Comparison of ENCODE assay signal across 6 cellular contexts in the genomic region with DNA sequence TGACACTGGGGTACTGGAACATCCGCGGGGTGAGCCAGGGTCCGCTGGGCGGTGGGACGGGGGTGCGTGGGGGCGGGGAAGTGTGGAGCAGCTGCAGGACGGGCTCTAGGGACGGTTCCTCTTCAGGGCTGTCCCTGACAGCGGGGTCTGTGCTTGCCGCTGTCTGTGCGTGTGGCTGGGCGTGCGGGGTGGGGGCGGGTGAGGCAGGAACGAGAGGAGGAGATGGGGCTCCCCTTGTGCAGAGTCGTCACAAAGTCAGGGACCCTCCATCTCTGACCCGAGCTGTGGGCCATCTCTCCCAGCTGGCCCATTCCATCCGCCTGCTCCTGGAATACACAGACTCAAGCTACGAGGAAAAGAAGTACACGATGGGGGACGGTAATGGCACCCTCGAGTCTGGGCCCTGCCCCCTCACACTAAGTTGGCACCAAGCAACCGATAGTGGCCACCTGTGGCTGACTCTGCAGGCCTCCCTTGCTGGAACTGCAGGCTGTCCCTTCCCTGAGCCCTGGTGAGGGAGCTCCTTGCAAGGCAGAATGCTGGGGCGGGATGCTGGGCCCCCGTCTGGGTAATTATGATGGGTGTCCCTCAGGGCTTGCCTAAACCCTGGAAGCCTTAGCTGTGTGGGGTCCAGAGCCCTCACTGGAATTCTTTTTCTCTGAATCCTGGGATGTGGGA. TPM values are rescaled to one million over a fixed set of nuclear protein-coding genes. Genes with fewer than 3 reads are reported as not detected.
A peak's percentile ranks its signal among the peaks of the same experiment; 100 is the strongest.
DNase-seq lines count a peak whose midpoint lies in the region; ATAC-seq and TF ChIP-seq lines count a peak whose summit lies in the region.

No MANE protein-coding gene starts in this region.

- no peaks in the 10 kb centered on the region for H3K9me2 ChIP-seq in Karpas-422 (replicated peaks; ENCODE audit: insufficient read depth, low read length)

- H3K27me3 ChIP-seq in Karpas-422 (ENCODE audit: low read length) (no peaks in the 10 kb centered on the region), fibroblast of lung (ENCODE audit: control insufficient read depth, insufficient read depth, low read length) (no peaks in the 10 kb centered on the region), spleen (replicated peaks in 1 of 7) (no peaks in the 10 kb centered on the region)

- peak overlapping the region; percentile 50 for H3K9ac ChIP-seq in Karpas-422 (ENCODE audit: low read length)
- H3K9ac ChIP-seq in fibroblast of lung (ENCODE audit: insufficient read depth, low read length): no peak overlapping the region

- no peaks in the 10 kb centered on the region for H3K79me2 ChIP-seq in Karpas-422 (ENCODE audit: low read length)
- no peaks in the 10 kb centered on the region for H3K79me2 ChIP-seq in fibroblast of lung (ENCODE audit: control insufficient read depth, insufficient read depth, low read length)

- ATAC-seq in HG02798 (IDR thresholded peaks at IDR 0.05; ENCODE audit: poor library complexity, unreplicated experiment): no peak
- no peak for ATAC-seq in HG03139 (IDR thresholded peaks at IDR 0.05; ENCODE audit: unreplicated experiment)

- H3K9me3 ChIP-seq in Karpas-422 (ENCODE audit: low read length) (no peaks in the 10 kb centered on the region), fibroblast of lung (ENCODE audit: control insufficient read depth, insufficient read depth, low read depth, low read length) (no peaks in the 10 kb centered on the region), spleen (no peaks in the 10 kb centered on the region)

- no peak for TF ChIP-seq POLR2A in spleen (IDR thresholded peaks at IDR 0.05)

- H4K20me1 ChIP-seq in Karpas-422 (ENCODE audit: insufficient read depth, low read depth, low read length) (no peaks in the 10 kb centered on the region), fibroblast of lung (ENCODE audit: control insufficient read depth, extremely low read depth, insufficient read depth, low read length) (no peaks in the 10 kb centered on the region)

- H3K27ac ChIP-seq in Karpas-422 (ENCODE audit: low read length) (no peak overlapping the region), fibroblast of lung (ENCODE audit: insufficient read depth, low read length) (no peak overlapping the region), spleen (peak overlapping the region in 2 of 8 donors; percentile 37 to 59)

- TF ChIP-seq CTCF in fibroblast of lung (conservative IDR thresholded peaks at IDR 0.05 in 1 of 2, IDR thresholded peaks at IDR 0.05 in 1 of 2; ENCODE audit: low read depth in 1 of 2, low read length in 2 of 2) (no peak), spleen (IDR thresholded peaks at IDR 0.05 in 8 of 11, conservative IDR thresholded peaks at IDR 0.05 in 3 of 11) (no peak)

- DNase-seq in Karpas-422: no peak
- DNase-seq in fibroblast of lung (ENCODE audit: low read depth in 2 of 2): no peak
- no peak for DNase-seq in spleen
- no peak for DNase-seq in NCI-H524 treated with DMSO at 0.1 percent for 48 hours (lab: John Stamatoyannopoulos, UW)

- H2AFZ ChIP-seq in Karpas-422 (ENCODE audit: low read length): peak overlapping the region; percentile 7; the same call in 1 of the 2 replicates
- peak overlapping the region; percentile 65 for H2AFZ ChIP-seq in fibroblast of lung (ENCODE audit: low read length)

- intact Hi-C loops in spleen (cut with DNase I; ENCODE audit: low total_unique reads): no loop called here

- peak overlapping the region; percentile 51; the same call in 1 of the 2 replicates for H3K4me3 ChIP-seq in Karpas-422 (ENCODE audit: low read length)
- peak overlapping the region; percentile 40 to 64 (median 53) for H3K4me3 ChIP-seq in fibroblast of lung (replicated peaks in 1 of 4; ENCODE audit: control extremely low read depth in 1 of 4, insufficient read depth in 1 of 4, low read depth in 3 of 4, low read length in 4 of 4)
- peak overlapping the region; percentile 31 to 77 (median 46) for H3K4me3 ChIP-seq in spleen

- H3K36me3 ChIP-seq in Karpas-422 (ENCODE audit: insufficient read depth, low read length): no peaks in the 10 kb centered on the region
- H3K36me3 ChIP-seq in fibroblast of lung (ENCODE audit: control insufficient read depth, insufficient read depth, low read length): no peaks in the 10 kb centered on the region
- H3K36me3 ChIP-seq in spleen: peaks cover 0 to 18% (median 2%) of the 10 kb centered on the region in 6 donors

- H3K4me2 ChIP-seq in Karpas-422 (ENCODE audit: low read depth, low read length, poor library complexity, severe bottlenecking) (peak overlapping the region; percentile 50), fibroblast of lung (ENCODE audit: extremely low read depth, insufficient read depth, low read length) (peak overlapping the region; percentile 83)

- WGBS in spleen, 5 donors: 10 to 19% (median 14%) methylated on average over 13 to 26 of the region's 26 CpGs

- peaks cover 27% of the 10 kb centered on the region for H3K4me1 ChIP-seq in Karpas-422 (ENCODE audit: low read length)
- peaks cover 3% of the 10 kb centered on the region for H3K4me1 ChIP-seq in fibroblast of lung (ENCODE audit: control insufficient read depth, extremely low read depth, insufficient read depth, low read length)
- H3K4me1 ChIP-seq in spleen: peaks cover 0 to 21% (median 14%) of the 10 kb centered on the region in 6 donors

RNA-seq across cellular contexts. Expression of a gene that starts 0.4 kb away (rescaled TPM):
- total RNA-seq in Karpas-422 (2014; rRNA removed; shearing (Covaris generic); ENCODE audit: low replicate concordance): 6.2 and 7.3 TPM in 2 replicates
- 21.1 and 28.2 TPM in 2 replicates for total RNA-seq in fibroblast of lung
- polyA plus RNA-seq in fibroblast of lung: 67.7 and 71.1 TPM in 2 replicates
- 64.8 and 66.5 TPM in 2 replicates for polyA plus RNA-seq in fibroblast of lung (2012)
- polyA minus RNA-seq in fibroblast of lung (ENCODE audit: low replicate concordance): 19.1 and 39.5 TPM in 2 replicates
- total RNA-seq in spleen: 100 to 1,000 TPM in 1 of 7 donors, 10 to 100 TPM in 6; 34.8 to 100 (median 52.2) TPM
- polyA plus RNA-seq in spleen: 10 to 100 TPM; 26.2 to 80.9 (median 67.9) TPM

RNA-seq across cellular contexts. Expression of a gene that starts 12.4 kb away (rescaled TPM):
- total RNA-seq in Karpas-422 (2014; rRNA removed; shearing (Covaris generic); ENCODE audit: low replicate concordance): 7.7 and 10.0 TPM in 2 replicates
- total RNA-seq in fibroblast of lung (10.5 and 17.7 TPM in 2 replicates), spleen (10 to 100 TPM; 23.4 to 53.8 (median 33.8) TPM)
- polyA plus RNA-seq in fibroblast of lung (30.5 and 30.8 TPM in 2 replicates), spleen (10 to 100 TPM; 14.8 to 37.8 (median 16.5) TPM)
- 21.0 and 22.3 TPM in 2 replicates for polyA plus RNA-seq in fibroblast of lung (2012)
- 13.1 and 43.1 TPM in 2 replicates for polyA minus RNA-seq in fibroblast of lung (ENCODE audit: low replicate concordance)

RNA-seq across cellular contexts. Expression of a gene that starts 19.4 kb away (rescaled TPM):
- 8.5 and 14.4 TPM in 2 replicates for total RNA-seq in Karpas-422 (2014; rRNA removed; shearing (Covaris generic); ENCODE audit: low replicate concordance)
- 14.4 TPM in 1 of 2 replicates, not detected in the other for total RNA-seq in fibroblast of lung
- polyA plus RNA-seq in fibroblast of lung: 0.55 and 38.0 TPM in 2 replicates
- 0.22 and 37.0 TPM in 2 replicates for polyA plus RNA-seq in fibroblast of lung (2012)
- 40.4 TPM in 1 of 2 replicates, not detected in the other for polyA minus RNA-seq in fibroblast of lung (ENCODE audit: low replicate concordance)
- total RNA-seq in spleen: 10 to 100 TPM in 4 of 7 donors, not detected in 3; 40.8 to 98.6 (median 65.9) TPM
- polyA plus RNA-seq in spleen: 10 to 100 TPM in 2 of 3 donors, under 1 TPM in 1; 0.47 to 74.4 (median 41.6) TPM

RNA-seq across cellular contexts. Expression of a gene that starts 43.8 kb away (rescaled TPM):
- not detected in 2 replicates for total RNA-seq in Karpas-422 (2014; rRNA removed; shearing (Covaris generic); ENCODE audit: low replicate concordance)
- 16.4 and 21.6 TPM in 2 replicates for total RNA-seq in fibroblast of lung
- polyA plus RNA-seq in fibroblast of lung: 6.1 and 7.5 TPM in 2 replicates
- polyA plus RNA-seq in fibroblast of lung (2012): 3.6 and 4.1 TPM in 2 replicates
- 2.2 and 10.7 TPM in 2 replicates for polyA minus RNA-seq in fibroblast of lung (ENCODE audit: low replicate concordance)
- 10 to 100 TPM in 1 of 7 donors, 1 to 10 TPM in 6; 1.4 to 13.1 (median 3.7) TPM for total RNA-seq in spleen
- polyA plus RNA-seq in spleen: 1 to 10 TPM; 2.8 to 4.2 (median 3.4) TPM

RNA-seq across cellular contexts. Expression of a gene that starts 48.6 kb away (rescaled TPM):
- 72.3 and 131 TPM in 2 replicates for total RNA-seq in Karpas-422 (2014; rRNA removed; shearing (Covaris generic); ENCODE audit: low replicate concordance)
- total RNA-seq in fibroblast of lung: 40.6 and 51.9 TPM in 2 replicates
- polyA plus RNA-seq in fibroblast of lung: 23.0 and 31.1 TPM in 2 replicates
- 35.9 and 47.2 TPM in 2 replicates for polyA plus RNA-seq in fibroblast of lung (2012)
- 121 and 148 TPM in 2 replicates for polyA minus RNA-seq in fibroblast of lung (ENCODE audit: low replicate concordance)
- 100 to 1,000 TPM; 112 to 193 (median 170) TPM for total RNA-seq in spleen
- polyA plus RNA-seq in spleen: 10 to 100 TPM; 25.2 to 66.1 (median 60.3) TPM
